17 cellular contexts compared by ENCODE assay signal in genomic region chr17:33377837-33378236, GRCh38.
A peak's percentile ranks its signal among the peaks of the same experiment; 100 is the strongest.
DNase-seq lines count a peak whose midpoint lies in the region; ATAC-seq and TF ChIP-seq lines count a peak whose summit lies in the region.
"Had no signal": no experiment of that assay in that cellular context is flagged by ENCODE, and none has a peak within 500 bp of the region (broad histone marks: within the 10 kb centered on the region; RNA-seq: fewer than 3 reads in every experiment).

No MANE protein-coding gene starts in this region.

- no peaks in the 10 kb centered on the region for H3K4me1 ChIP-seq in A673 (ENCODE audit: insufficient read depth, low read length, poor library complexity, severe bottlenecking)
- no peaks in the 10 kb centered on the region for H3K4me1 ChIP-seq in ascending aorta

- DNase-seq in A673 (ENCODE audit: low spot score) (no peak), HT-29 (ENCODE audit: low spot score) (peak; percentile 18), myocyte (ENCODE audit: low read depth) (peak; percentile 26), NCI-H2029 (lab: John Stamatoyannopoulos, UW) (no peak), ascending aorta (ENCODE audit: low spot score in 2 of 2) (no peak)
- DNase-seq in stimulated activated CD4-positive, alpha-beta T cell treated with anti-CD3 and anti-CD28 coated beads, Interleukin-1b, Interleukin-23, amount 100 ng/mL, for 48 hours = no peak
- DNase-seq: DMS79 treated with DMSO at 0.1 percent for 48 hours, H7, IMR-90, NCI-H1105, NCI-H2081 treated with DMSO at 0.1 percent for 48 hours, NCI-H446 treated with DMSO at 0.1 percent for 48 hours, RPMI8226, SHP77 treated with DMSO at 0.1 percent for 48 hours had no signal

- H3K4me3 ChIP-seq in A673 (ENCODE audit: low read depth, low read length, poor library complexity, severe bottlenecking) = no peak overlapping the region
- no peak overlapping the region for H3K4me3 ChIP-seq in ascending aorta

- H3K27me3 ChIP-seq in A673 (replicated peaks; ENCODE audit: insufficient read depth, low read depth, low read length, poor library complexity) (no peaks in the 10 kb centered on the region), ascending aorta (no peaks in the 10 kb centered on the region)

- 0 out of 2 replicates have a peak, but pooled peaks have one; percentile 13 for TF ChIP-seq CTCF in A673 (conservative IDR thresholded peaks at IDR 0.05; ENCODE audit: low read depth, low read length)
- peak; percentile 39; the same call in 1 of the 2 replicates for TF ChIP-seq CTCF in VCaP (conservative IDR thresholded peaks at IDR 0.05)
- TF ChIP-seq CTCF in ascending aorta (IDR thresholded peaks at IDR 0.05) = no peak

- H3K9me3 ChIP-seq in A673 (ENCODE audit: low read depth, low read length, poor library complexity, severe bottlenecking) (no peaks in the 10 kb centered on the region), ascending aorta (no peaks in the 10 kb centered on the region)

- CTCF ChIA-PET in A673 (lab: Charles Lee) = no interaction called here

- POLR2A ChIA-PET in A673 (lab: Charles Lee; ENCODE audit: low non-redundant PET) = no interaction called here

- H3K27ac ChIP-seq in A673 (ENCODE audit: low read depth, low read length, poor library complexity, severe bottlenecking) (no peak overlapping the region), VCaP (no peak overlapping the region), ascending aorta (no peak overlapping the region)
- H3K27ac ChIP-seq: HL-60 had no signal

- no peak for ATAC-seq in GM19463 (IDR thresholded peaks at IDR 0.05; ENCODE audit: unreplicated experiment)

- H3K36me3 ChIP-seq in A673 (ENCODE audit: insufficient read depth, low read length, poor library complexity, severe bottlenecking) = no peaks in the 10 kb centered on the region
- H3K36me3 ChIP-seq in ascending aorta = no peaks in the 10 kb centered on the region

- intact Hi-C loops in A673 (cut with micrococcal nuclease; ENCODE audit: unreplicated experiment) (no loop called here), ascending aorta (cut with DNase I) (no loop called here)

- no TSS peak for BruUV-seq in A673 (replicated peaks; lab: Mats Ljungman, UMichigan)

Comparison
In these comparisons a context has a peak if more than half of its experiments do, and no peak if none do; other contexts are left out.
1. DNase-seq: peak in HT-29 (single experiment) and myocyte (single experiment); none in A673 (single experiment), stimulated activated CD4-positive, alpha-beta T cell treated with anti-CD3 and anti-CD28 coated beads, Interleukin-1b, Interleukin-23, amount 100 ng/mL, for 48 hours (single experiment), NCI-H2029 (single experiment) and ascending aorta (0 of 2).
2. CTCF ChIP-seq: peak in A673 (single experiment) and VCaP (single experiment); none in ascending aorta (0 of 3).